Comparison of ENCODE assay signal across 8 cellular contexts in genomic region chr19:15836595-15837398, GRCh38. TPM values are rescaled to one million over a fixed set of nuclear protein-coding genes. Genes with fewer than 3 reads are reported as not detected.
DNase-seq lines count a peak whose midpoint lies in the region; ATAC-seq, FAIRE-seq and TF ChIP-seq lines count a peak whose summit lies in the region.

No MANE protein-coding gene starts in this region.

- H2AFZ ChIP-seq in astrocyte (ENCODE audit: low read depth, low read length): peak overlapping the region; percentile 78

- H3K27me3 ChIP-seq in astrocyte (ENCODE audit: insufficient read depth, low read length): no peaks in the 10 kb centered on the region

- no peak for FAIRE-seq in astrocyte (lab: Jason Lieb, UNC)

- no peaks in the 10 kb centered on the region for H3K36me3 Mint-ChIP-seq in astrocyte (ENCODE audit: low read depth, unreplicated experiment)
- H3K36me3 Mint-ChIP-seq in progenitor cell of endocrine pancreas (ENCODE audit: insufficient read depth): peaks cover 1% of the 10 kb centered on the region

- ATAC-seq in GM18499 (IDR thresholded peaks at IDR 0.05; ENCODE audit: insufficient read depth, unreplicated experiment) (peak; percentile 84), HG02870 (IDR thresholded peaks at IDR 0.05; ENCODE audit: unreplicated experiment) (peak; percentile 97)

- DNase-seq in NCI-H1694 (lab: John Stamatoyannopoulos, UW) (peak; percentile 20), T1000 (lab: John Stamatoyannopoulos, UW) (peak; percentile 75), astrocyte (ENCODE audit: low read depth) (peak; percentile 78), progenitor cell of endocrine pancreas (ENCODE audit: low spot score, unreplicated experiment) (no peak)
- DNase-seq in stimulated activated CD4-positive, alpha-beta T cell treated with anti-CD3 and anti-CD28 coated beads, Interleukin-12 subunit alpha, Interleukin-12 subunit beta, amount 100 ng/mL, for 48 hours (ENCODE audit: low read depth in 2 of 3, low spot score in 1 of 3): peak; percentile 86 to 94 (median 89)

- H3K4me3 ChIP-seq in astrocyte (ENCODE audit: insufficient read depth, low read depth, low read length) (peak overlapping the region; percentile 64), iPS-11a (ENCODE audit: low read depth, low read length) (peak overlapping the region; percentile 62)

- H3K9me3 Mint-ChIP-seq in astrocyte (ENCODE audit: unreplicated experiment) (peaks cover 7% of the 10 kb centered on the region), progenitor cell of endocrine pancreas (ENCODE audit: low read depth) (peaks cover 25% of the 10 kb centered on the region)

- no peaks in the 10 kb centered on the region for H3K27me3 Mint-ChIP-seq in astrocyte (ENCODE audit: low read depth, unreplicated experiment)
- no peaks in the 10 kb centered on the region for H3K27me3 Mint-ChIP-seq in progenitor cell of endocrine pancreas

- H3K4me1 Mint-ChIP-seq in astrocyte (ENCODE audit: low read depth, unreplicated experiment) (no peaks in the 10 kb centered on the region), progenitor cell of endocrine pancreas (ENCODE audit: low read depth) (no peaks in the 10 kb centered on the region)

- H3K27ac Mint-ChIP-seq in astrocyte (ENCODE audit: unreplicated experiment): no peak overlapping the region
- no peak overlapping the region for H3K27ac Mint-ChIP-seq in progenitor cell of endocrine pancreas

- H3K27ac ChIP-seq in astrocyte (ENCODE audit: low read depth, low read length): peak overlapping the region; percentile 67

- TF ChIP-seq CTCF in astrocyte (IDR thresholded peaks at IDR 0.05; ENCODE audit: insufficient read depth, low read depth, low read length): no peak
- TF ChIP-seq CTCF in progenitor cell of endocrine pancreas (IDR thresholded peaks at IDR 0.05; ENCODE audit: unreplicated experiment): no peak

- H3K36me3 ChIP-seq in astrocyte (ENCODE audit: insufficient read depth, low read length): no peaks in the 10 kb centered on the region

- H3K9me3 ChIP-seq in astrocyte (ENCODE audit: insufficient read depth, low read depth, low read length): no peaks in the 10 kb centered on the region

- H4K20me1 ChIP-seq in astrocyte (ENCODE audit: insufficient read depth, low read length): no peaks in the 10 kb centered on the region

- H3K4me3 Mint-ChIP-seq in astrocyte (ENCODE audit: unreplicated experiment): no peak overlapping the region
- H3K4me3 Mint-ChIP-seq in progenitor cell of endocrine pancreas (ENCODE audit: low read depth): no peak overlapping the region

- peak overlapping the region; percentile 86 for H3K9ac ChIP-seq in astrocyte (ENCODE audit: low read length)

- no peaks in the 10 kb centered on the region for H3K79me2 ChIP-seq in astrocyte (ENCODE audit: insufficient read depth, low read length)

- H3K4me1 ChIP-seq in astrocyte (ENCODE audit: insufficient read depth, low read length): no peaks in the 10 kb centered on the region

- H3K4me2 ChIP-seq in astrocyte (ENCODE audit: low read length): peak overlapping the region; percentile 87

RNA-seq across cellular contexts. Expression of gene OR10H1, which starts 21.3 kb away (rescaled TPM):
- total RNA-seq in astrocyte (not detected in 2 replicates), progenitor cell of endocrine pancreas (0.11 TPM in 1 of 2 replicates, not detected in the other)

RNA-seq across cellular contexts. Expression of gene OR10H5, which starts 49.3 kb away (rescaled TPM):
- not detected in 2 replicates for total RNA-seq in astrocyte
- not detected in 2 replicates for total RNA-seq in progenitor cell of endocrine pancreas
